In genomic region chr1:220040028-220040596, GRCh38 we compare ENCODE assay signal across 25 cellular contexts.
"Had no signal": no experiment of that assay in that cellular context is flagged by ENCODE, and none has a peak within 500 bp of the region (broad histone marks: within the 10 kb centered on the region; RNA-seq: fewer than 3 reads in every experiment).

No MANE protein-coding gene starts in this region.

- H3K27me3 Mint-ChIP-seq: activated CD4-positive, alpha-beta T cell treated with anti-CD3 and anti-CD28 coated beads, Interleukin-2, amount 10 ng/mL, durations not matched to agents 7 days and 5 days; memory B cell; naive thymus-derived CD4-positive, alpha-beta T cell; progenitor cell of endocrine pancreas had no signal

- H3K9me3 Mint-ChIP-seq: activated CD4-positive, alpha-beta T cell treated with anti-CD3 and anti-CD28 coated beads, Interleukin-2, amount 10 ng/mL, durations not matched to agents 7 days and 5 days; activated naive CD4-positive, alpha-beta T cell treated with anti-CD3 and anti-CD28 coated beads, Interleukin-2, amount 50 U/mL, for 72 hours; memory B cell; naive thymus-derived CD4-positive, alpha-beta T cell had no signal

- DNase-seq: activated CD4-positive, alpha-beta T cell treated with anti-CD3 and anti-CD28 coated beads, Interleukin-2, amount 10 ng/mL, durations not matched to agents 7 days and 5 days; activated CD8-positive, alpha-beta memory T cell treated with anti-CD3 and anti-CD28 coated beads for 24 hours; activated gamma-delta T cell; adrenal gland; aorta; body of pancreas; dermis blood vessel endothelial cell; effector CD4-positive, alpha-beta T cell; foreskin keratinocyte; heart right ventricle; midbrain; naive thymus-derived CD4-positive, alpha-beta T cell; ovary; stimulated activated CD4-positive, alpha-beta T cell treated with anti-CD3 and anti-CD28 coated beads, Interleukin-4, amount 100 ng/mL, for 4 hours; stimulated activated CD8-positive, alpha-beta memory T cell treated with anti-CD3 and anti-CD28 coated beads, Interleukin-4, amount 100 ng/mL, for 48 hours; stimulated activated naive CD4-positive, alpha-beta T cell; T-helper 1 cell; testis; transverse colon; WERI-Rb-1 had no signal

- ATAC-seq: activated CD4-positive, CD25-positive, alpha-beta regulatory T cell treated with anti-CD3 and anti-CD28 coated beads, Interleukin-2, amount 50 U/mL, for 24 hours; body of pancreas; foreskin keratinocyte; heart right ventricle; naive thymus-derived CD4-positive, alpha-beta T cell; sciatic nerve had no signal

- H3K4me3 Mint-ChIP-seq: activated CD4-positive, alpha-beta T cell treated with anti-CD3 and anti-CD28 coated beads, Interleukin-2, amount 10 ng/mL, durations not matched to agents 7 days and 5 days; memory B cell; naive thymus-derived CD4-positive, alpha-beta T cell had no signal

- H3K27ac Mint-ChIP-seq: activated CD4-positive, alpha-beta T cell treated with anti-CD3 and anti-CD28 coated beads, Interleukin-2, amount 10 ng/mL, durations not matched to agents 7 days and 5 days; memory B cell; naive thymus-derived CD4-positive, alpha-beta T cell; progenitor cell of endocrine pancreas had no signal
